In the genomic region with DNA sequence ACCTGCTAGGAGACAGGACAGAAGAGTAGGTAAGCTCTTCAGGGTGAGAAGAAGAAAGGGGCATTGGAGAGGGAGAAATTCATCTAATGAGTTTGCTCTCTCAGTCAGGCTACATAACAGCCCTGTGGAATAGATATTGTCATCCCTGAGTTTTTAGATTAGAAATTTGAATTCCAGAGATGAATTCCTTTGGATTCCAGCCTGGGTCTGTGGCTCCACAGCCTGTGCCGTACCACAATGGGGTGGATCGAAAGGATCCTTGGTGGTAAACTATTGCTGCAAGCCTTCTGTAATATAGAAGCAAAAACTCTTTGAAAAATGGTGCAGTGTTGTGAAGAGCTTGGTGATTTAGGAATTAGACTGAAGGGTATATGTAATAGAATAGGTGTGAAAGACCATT, we compare ENCODE assay signal across 15 cellular contexts. TPM values are rescaled to one million over a fixed set of nuclear protein-coding genes. Genes with fewer than 3 reads are reported as not detected.
DNase-seq lines count a peak whose midpoint lies in the region; ATAC-seq, FAIRE-seq and TF ChIP-seq lines count a peak whose summit lies in the region.
"Had no signal": no experiment of that assay in that cellular context is flagged by ENCODE, and none has a peak within 500 bp of the region (broad histone marks: within the 10 kb centered on the region; RNA-seq: fewer than 3 reads in every experiment).

No MANE protein-coding gene starts in this region.

- H3K27me3 ChIP-seq in keratinocyte (ENCODE audit: control insufficient read depth, extremely low read depth, insufficient read depth, low read length) (no peaks in the 10 kb centered on the region), smooth muscle cell (ENCODE audit: low read depth) (no peaks in the 10 kb centered on the region)
- H3K27me3 ChIP-seq: BLaER1 treated with 17β-estradiol and CSF1 and Interleukin-3, amounts not matched to agents 10 nM and 100 nM had no signal

- no peak for TF ChIP-seq CTCF in C4-2B (conservative IDR thresholded peaks at IDR 0.05)
- TF ChIP-seq CTCF in keratinocyte (optimal IDR thresholded peaks at IDR 0.05 in 1 of 3, IDR thresholded peaks at IDR 0.05 in 1 of 3, conservative IDR thresholded peaks at IDR 0.05 in 1 of 3; ENCODE audit: extremely low read depth in 1 of 3, insufficient read depth in 2 of 3, low read length in 3 of 3) = no peak
- TF ChIP-seq CTCF in smooth muscle cell (IDR thresholded peaks at IDR 0.05; ENCODE audit: borderline replicate concordance, insufficient read depth, poor library complexity, severe bottlenecking) = no peak

- H3K9me1 ChIP-seq in keratinocyte (ENCODE audit: control insufficient read depth, extremely low read depth, insufficient read depth, low read length) = peaks cover 4% of the 10 kb centered on the region

- peaks cover 100% of the 10 kb centered on the region for H3K79me2 ChIP-seq in keratinocyte (ENCODE audit: control insufficient read depth, insufficient read depth, low read length)
- H3K79me2 ChIP-seq in smooth muscle cell (ENCODE audit: low read depth) = peaks cover 93% of the 10 kb centered on the region

- no peak overlapping the region for H3K4me3 ChIP-seq in keratinocyte (ENCODE audit: control insufficient read depth in 2 of 3, extremely low read depth in 1 of 3, insufficient read depth in 2 of 3, low read depth in 1 of 3, low read length in 3 of 3)
- no peak overlapping the region for H3K4me3 ChIP-seq in smooth muscle cell
- H3K4me3 ChIP-seq: BLaER1 treated with 17β-estradiol and CSF1 and Interleukin-3, amounts not matched to agents 10 nM and 100 nM; SK-N-MC had no signal

- peaks cover 30% of the 10 kb centered on the region for H3F3A ChIP-seq in smooth muscle cell (ENCODE audit: low read depth)

- FAIRE-seq in keratinocyte (lab: Jason Lieb, UNC) = no peak

- H4K20me1 ChIP-seq in keratinocyte (ENCODE audit: control insufficient read depth, extremely low read depth, insufficient read depth, low read length) = peaks cover 74% of the 10 kb centered on the region
- peaks cover 89% of the 10 kb centered on the region for H4K20me1 ChIP-seq in smooth muscle cell (ENCODE audit: low read depth)

- DNase-seq in amniotic epithelial cell (ENCODE audit: low read depth) (peak; percentile 19), keratinocyte (ENCODE audit: low read depth, low spot score) (no peak), smooth muscle cell (lab: John Stamatoyannopoulos, UW; ENCODE audit: unreplicated experiment) (no peak), NCI-H1694 treated with DMSO at 0.1 percent for 48 hours (lab: John Stamatoyannopoulos, UW) (no peak), anterior cingulate cortex (lab: John Stamatoyannopoulos, UW) (no peak), NCI-H2171 (lab: John Stamatoyannopoulos, UW) (no peak)
- DNase-seq: activated naive CD4-positive, alpha-beta T cell treated with Interleukin-2 at 50 U/mL for 16 hours; DND-41; mammary epithelial cell; NCI-H2107; substantia nigra had no signal

- no peak overlapping the region for H2AFZ ChIP-seq in keratinocyte (ENCODE audit: control insufficient read depth, low read length)
- no peak overlapping the region for H2AFZ ChIP-seq in smooth muscle cell (ENCODE audit: low read depth)

- H3K36me3 ChIP-seq in keratinocyte (ENCODE audit: control insufficient read depth in 2 of 2, extremely low read depth in 1 of 2, insufficient read depth in 2 of 2, low read length in 2 of 2) (peaks cover 7 to 21% of the 10 kb centered on the region in 2 experiments), smooth muscle cell (ENCODE audit: low read depth) (no peaks in the 10 kb centered on the region)

- H3K9ac ChIP-seq in keratinocyte (ENCODE audit: control insufficient read depth, extremely low read depth, insufficient read depth, low read length) (no peak overlapping the region), smooth muscle cell (ENCODE audit: low read depth) (peak overlapping the region; percentile 47)
- H3K9ac ChIP-seq: BLaER1 treated with 17β-estradiol and CSF1 and Interleukin-3, amounts not matched to agents 10 nM and 100 nM had no signal

- WGBS in smooth muscle cell (ENCODE audit: low lambda C conversion rate) = 77% methylated on average over 2 of the region's 2 CpGs

- H3K4me1 ChIP-seq in keratinocyte (ENCODE audit: control insufficient read depth, extremely low read depth, insufficient read depth, low read length) = peaks cover 42% of the 10 kb centered on the region
- H3K4me1 ChIP-seq in smooth muscle cell (ENCODE audit: low read depth) = peaks cover 52% of the 10 kb centered on the region

- H3K27ac ChIP-seq in C4-2B = peak overlapping the region; percentile 38; the same call in 1 of the 2 replicates
- H3K27ac ChIP-seq in keratinocyte (ENCODE audit: control insufficient read depth, insufficient read depth, low read length) = peak overlapping the region; percentile 39
- peak overlapping the region; percentile 91 for H3K27ac ChIP-seq in smooth muscle cell (ENCODE audit: low read depth)
- H3K27ac ChIP-seq: BLaER1 treated with 17β-estradiol and CSF1 and Interleukin-3, amounts not matched to agents 10 nM and 100 nM; SK-N-MC had no signal

- dilution Hi-C loops in keratinocyte (cut with MboI; ENCODE audit: extremely low pct_ligation_motif_present, low sequenced_read_pairs) = loop anchor here (5.0 kb wide), 1 partner anchor 36 kb away; no protein-coding TSS in a partner anchor

- H3K4me2 ChIP-seq in keratinocyte (ENCODE audit: control insufficient read depth, extremely low read depth, insufficient read depth, low read depth, low read length) (no peak overlapping the region), smooth muscle cell (peak overlapping the region; percentile 59)

- H3K9me3 ChIP-seq in keratinocyte (ENCODE audit: control insufficient read depth, low read depth, low read length) = no peaks in the 10 kb centered on the region
- H3K9me3 ChIP-seq in smooth muscle cell (replicated peaks; ENCODE audit: low read depth) = no peaks in the 10 kb centered on the region

- no peak for ATAC-seq in HG02759 (IDR thresholded peaks at IDR 0.05; ENCODE audit: unreplicated experiment)

RNA-seq across cellular contexts. Expression of a gene that starts 21.0 kb away (rescaled TPM):
- polyA plus RNA-seq in keratinocyte = 178 to 277 TPM (median 204 TPM) in 3 replicates
- polyA plus RNA-seq in keratinocyte (2011; ENCODE audit: low read depth) = 98.6 TPM
- polyA plus RNA-seq in keratinocyte (2011; cell fraction: cytosol; rRNA removed) = 119 and 264 TPM in 2 replicates
- polyA plus RNA-seq in keratinocyte (2011; cell fraction: nucleus; rRNA removed) = 200 and 258 TPM in 2 replicates
- 82.0 and 167 TPM in 2 replicates for polyA plus RNA-seq in keratinocyte (2012; ENCODE audit: low replicate concordance)
- polyA minus RNA-seq in keratinocyte = 89.3 to 345 TPM (median 245 TPM) in 3 replicates
- 288 TPM for polyA minus RNA-seq in keratinocyte (2011; cell fraction: cytosol; rRNA and poly(A)+ RNA removed)
- 261 and 560 TPM in 2 replicates for polyA minus RNA-seq in keratinocyte (2011; cell fraction: nucleus; rRNA and poly(A)+ RNA removed)
- total RNA-seq in smooth muscle cell = 133 and 146 TPM in 2 replicates
- polyA plus RNA-seq in smooth muscle cell = 58.8 and 69.1 TPM in 2 replicates

Comparison
In these comparisons a context has a peak if more than half of its experiments do, and no peak if none do; other contexts are left out.
1. H3K27ac ChIP-seq: peak in every context shown above with its lines; median percentile 91 in smooth muscle cell; 39 in keratinocyte; 38 in C4-2B.